1 cellular context compared by ENCODE assay signal in the genomic region with DNA sequence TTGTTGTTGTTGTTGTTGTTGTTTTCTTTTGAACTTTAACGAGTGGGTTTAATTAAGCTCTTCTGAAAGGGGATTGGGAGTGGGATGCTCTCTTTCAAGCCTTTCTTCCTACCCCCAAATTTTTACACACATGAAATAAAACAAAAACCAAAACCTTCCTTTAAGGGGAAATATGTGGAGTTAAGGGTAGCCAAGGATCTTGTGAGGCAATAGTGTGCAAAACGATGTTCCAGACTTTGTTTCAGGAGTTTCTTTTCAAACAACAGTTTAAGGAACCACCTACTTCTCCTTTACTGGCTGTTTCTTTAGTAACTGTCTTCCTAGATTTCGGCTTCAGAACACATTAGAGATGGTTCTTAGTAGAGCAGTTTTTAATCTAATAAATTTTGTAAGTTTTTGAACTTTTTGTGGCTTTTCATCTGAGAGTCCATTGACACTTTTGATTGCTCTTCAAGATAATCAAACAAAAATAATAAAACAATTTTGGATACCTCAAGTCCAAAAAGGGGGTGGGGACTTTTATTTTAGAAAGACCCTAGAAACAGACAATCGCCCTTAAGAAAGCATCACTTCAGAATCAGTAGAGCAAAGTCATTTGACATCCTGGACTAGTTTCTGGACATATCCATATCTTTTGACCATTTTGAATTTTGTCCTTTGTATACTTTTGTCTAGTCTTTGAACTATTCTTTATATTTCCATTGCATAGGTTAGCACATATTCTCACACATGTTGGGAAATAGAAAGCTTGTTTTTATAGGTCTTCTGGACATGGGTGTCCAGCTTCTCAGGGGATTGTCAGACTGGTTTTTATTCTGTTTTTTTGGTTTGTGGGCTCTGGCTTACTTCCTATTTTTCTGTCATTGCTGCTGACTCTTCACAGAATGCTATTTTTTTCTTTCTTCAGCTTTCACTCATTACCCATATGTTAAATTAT.
TF ChIP-seq lines count a peak whose summit lies in the region.

No MANE protein-coding gene starts in this region.

TF ChIP-seq in HepG2, 621 proteins besides CTCF, POLR2A, EP300 and RAD21 (continued from another document):
- TF ChIP-seq, protein P1, sequence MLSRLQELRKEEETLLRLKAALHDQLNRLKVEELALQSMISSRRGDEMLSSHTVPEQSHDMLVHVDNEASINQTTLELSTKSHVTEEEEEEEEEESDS (CRISPR knock-in tag; IDR thresholded peaks at IDR 0.05; ENCODE audit: borderline replicate concordance) = no peak
- TF ChIP-seq BCL6 (CRISPR knock-in tag; IDR thresholded peaks at IDR 0.05) (no peak), FOXA3 (CRISPR knock-in tag; IDR thresholded peaks at IDR 0.05) (no peak), ZNF101 (CRISPR knock-in tag; IDR thresholded peaks at IDR 0.05; ENCODE audit: borderline replicate concordance, low read depth) (no peak), ZNF317 (CRISPR knock-in tag; IDR thresholded peaks at IDR 0.05) (no peak), RXRB (CRISPR knock-in tag; IDR thresholded peaks at IDR 0.05; ENCODE audit: borderline replicate concordance) (no peak), ZNF652 (CRISPR knock-in tag; IDR thresholded peaks at IDR 0.05; ENCODE audit: borderline replicate concordance, low read depth) (no peak)
- TF ChIP-seq, protein P2, sequence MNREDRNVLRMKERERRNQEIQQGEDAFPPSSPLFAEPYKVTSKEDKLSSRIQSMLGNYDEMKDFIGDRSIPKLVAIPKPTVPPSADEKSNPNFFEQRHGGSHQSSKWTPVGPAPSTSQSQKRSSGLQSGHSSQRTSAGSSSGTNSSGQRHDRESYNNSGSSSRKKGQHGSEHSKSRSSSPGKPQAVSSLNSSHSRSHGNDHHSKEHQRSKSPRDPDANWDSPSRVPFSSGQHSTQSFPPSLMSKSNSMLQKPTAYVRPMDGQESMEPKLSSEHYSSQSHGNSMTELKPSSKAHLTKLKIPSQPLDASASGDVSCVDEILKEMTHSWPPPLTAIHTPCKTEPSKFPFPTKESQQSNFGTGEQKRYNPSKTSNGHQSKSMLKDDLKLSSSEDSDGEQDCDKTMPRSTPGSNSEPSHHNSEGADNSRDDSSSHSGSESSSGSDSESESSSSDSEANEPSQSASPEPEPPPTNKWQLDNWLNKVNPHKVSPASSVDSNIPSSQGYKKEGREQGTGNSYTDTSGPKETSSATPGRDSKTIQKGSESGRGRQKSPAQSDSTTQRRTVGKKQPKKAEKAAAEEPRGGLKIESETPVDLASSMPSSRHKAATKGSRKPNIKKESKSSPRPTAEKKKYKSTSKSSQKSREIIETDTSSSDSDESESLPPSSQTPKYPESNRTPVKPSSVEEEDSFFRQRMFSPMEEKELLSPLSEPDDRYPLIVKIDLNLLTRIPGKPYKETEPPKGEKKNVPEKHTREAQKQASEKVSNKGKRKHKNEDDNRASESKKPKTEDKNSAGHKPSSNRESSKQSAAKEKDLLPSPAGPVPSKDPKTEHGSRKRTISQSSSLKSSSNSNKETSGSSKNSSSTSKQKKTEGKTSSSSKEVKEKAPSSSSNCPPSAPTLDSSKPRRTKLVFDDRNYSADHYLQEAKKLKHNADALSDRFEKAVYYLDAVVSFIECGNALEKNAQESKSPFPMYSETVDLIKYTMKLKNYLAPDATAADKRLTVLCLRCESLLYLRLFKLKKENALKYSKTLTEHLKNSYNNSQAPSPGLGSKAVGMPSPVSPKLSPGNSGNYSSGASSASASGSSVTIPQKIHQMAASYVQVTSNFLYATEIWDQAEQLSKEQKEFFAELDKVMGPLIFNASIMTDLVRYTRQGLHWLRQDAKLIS (CRISPR knock-in tag; IDR thresholded peaks at IDR 0.05) = no peak
